ENCODE assay signal across 7 cellular contexts in genomic region chr21:41161428-41161827, GRCh38.
"Had no signal": no experiment of that assay in that cellular context is flagged by ENCODE, and none has a peak within 500 bp of the region (broad histone marks: within the 10 kb centered on the region; RNA-seq: fewer than 3 reads in every experiment).

No MANE protein-coding gene starts in this region.

- H3K27ac Mint-ChIP-seq: GM23338, H9 had no signal

- H3K4me3 ChIP-seq: GM23338 had no signal

- H3K27ac ChIP-seq: HL-60 had no signal

- ATAC-seq: GM23338, HepG2 had no signal

- DNase-seq: H9, HCEC 1CT, KBM-7 had no signal

- H3K36me3 Mint-ChIP-seq: IgD-negative memory B cell had no signal

- H3K4me3 Mint-ChIP-seq: GM23338, H9 had no signal
